7 cellular contexts compared by ENCODE assay signal in the genomic region with DNA sequence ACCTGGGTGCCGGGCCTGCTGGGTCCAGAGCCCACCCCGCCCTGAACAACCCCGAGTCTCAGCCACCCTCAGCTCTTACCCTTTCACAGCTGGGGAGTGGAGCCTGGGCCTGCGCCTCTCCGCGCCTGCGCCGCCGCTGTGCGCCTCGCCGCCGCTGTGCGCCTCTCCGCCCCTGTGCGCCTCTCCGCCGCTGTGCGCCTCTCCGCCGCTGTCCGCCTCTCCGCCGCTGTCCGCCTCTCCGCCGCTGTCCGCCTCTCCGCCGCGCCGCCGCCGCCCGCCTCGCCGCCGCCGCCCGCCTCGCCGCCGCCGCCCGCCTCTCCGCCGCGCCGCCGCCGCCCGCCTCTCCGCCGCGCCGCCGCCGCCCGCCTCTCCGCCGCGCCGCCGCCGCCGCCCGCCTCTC.
DNase-seq lines count a peak whose midpoint lies in the region; ATAC-seq, FAIRE-seq and TF ChIP-seq lines count a peak whose summit lies in the region.
"Not testable (repeated sequence)": the region's sequence is repeated elsewhere in the genome, so short reads cannot be mapped to it uniquely, and the experiment has no call there.

No MANE protein-coding gene starts in this region.

- 60 to 70% (median 68%) methylated on average over 39 to 52 of the region's 67 CpGs for WGBS in heart left ventricle, 4 donors
- 23% methylated on average over 15 of the region's 67 CpGs; no CpG with 5 or more reads in 1 of the 2 experiments for WGBS in mesodermal cell (ENCODE audit: insufficient coverage in 2 of 2), 2 experiments
- WGBS in pancreas, 2 donors: 51 to 70% methylated on average over 12 to 46 of the region's 67 CpGs

- not testable (repeated sequence) for H3K27ac Mint-ChIP-seq in astrocyte (ENCODE audit: unreplicated experiment); stimulated activated memory B cell treated with anti-CD40 and anti-IgM and Interleukin-4, amounts not matched to agents 10 μg/mL and 1 μg/mL and 100 μg/mL, for 72 hours

- not testable (repeated sequence) for TF ChIP-seq POLR2A in heart left ventricle (IDR thresholded peaks at IDR 0.05)

- peak; percentile 29 for DNase-seq in WERI-Rb-1
- DNase-seq in activated CD8-positive, alpha-beta memory T cell treated with anti-CD3 and anti-CD28 coated beads, Interleukin-2, amount 50 U/mL, for 48 hours: peak; percentile 46
- DNase-seq in astrocyte (ENCODE audit: low read depth): not testable (repeated sequence)
- peak in 3 of 5 donors; percentile 24 to 30 (median 28) for DNase-seq in heart left ventricle
- peak in 5 of 6 donors; percentile 11 to 58 (median 29) for DNase-seq in pancreas

- intact Hi-C loops in heart left ventricle (cut with DNase I); pancreas (cut with DNase I): not testable (repeated sequence)

- H3K27me3 Mint-ChIP-seq in astrocyte (ENCODE audit: low read depth, unreplicated experiment); stimulated activated memory B cell treated with anti-CD40 and anti-IgM and Interleukin-4, amounts not matched to agents 10 μg/mL and 1 μg/mL and 100 μg/mL, for 72 hours: not testable (repeated sequence)

- not testable (repeated sequence) for FAIRE-seq in astrocyte (lab: Jason Lieb, UNC); pancreas (lab: Jason Lieb, UNC)

- peak overlapping the region; percentile 69 for H3K4me3 Mint-ChIP-seq in astrocyte (ENCODE audit: unreplicated experiment)
- peak overlapping the region; percentile 72 for H3K4me3 Mint-ChIP-seq in stimulated activated memory B cell treated with anti-CD40 and anti-IgM and Interleukin-4, amounts not matched to agents 10 μg/mL and 1 μg/mL and 100 μg/mL, for 72 hours

- H3K9ac ChIP-seq in astrocyte (ENCODE audit: low read length): not testable (repeated sequence)

- not testable (repeated sequence) for H3K9me3 ChIP-seq in WERI-Rb-1 (ENCODE audit: severe bottlenecking); astrocyte (ENCODE audit: insufficient read depth, low read depth, low read length); heart left ventricle; mesodermal cell (ENCODE audit: control insufficient read depth, low read length); pancreas

- H3K9me3 Mint-ChIP-seq in astrocyte (ENCODE audit: unreplicated experiment); stimulated activated memory B cell treated with anti-CD40 and anti-IgM and Interleukin-4, amounts not matched to agents 10 μg/mL and 1 μg/mL and 100 μg/mL, for 72 hours: not testable (repeated sequence)

- H3K27ac ChIP-seq in WERI-Rb-1; astrocyte (ENCODE audit: low read depth, low read length); mesodermal cell (ENCODE audit: low read depth, low read length, severe bottlenecking); pancreas: not testable (repeated sequence)
- H3K27ac ChIP-seq in heart left ventricle: peak overlapping the region in 1 of 12 donors; percentile 54

- not testable (repeated sequence) for H3K27me3 ChIP-seq in WERI-Rb-1 (ENCODE audit: insufficient read depth, low read depth, severe bottlenecking); astrocyte (ENCODE audit: insufficient read depth, low read length); heart left ventricle; pancreas

- not testable (repeated sequence) for H3K4me2 ChIP-seq in astrocyte (ENCODE audit: low read length)

- ATAC-seq in heart left ventricle; stimulated activated memory B cell treated with anti-CD40 and anti-IgM and Interleukin-4, amounts not matched to agents 10 μg/mL and 1 μg/mL and 100 μg/mL, for 72 hours: not testable (repeated sequence)
- ATAC-seq in pancreas: peak in 1 of 4 donors; percentile 61

- H3K36me3 ChIP-seq in WERI-Rb-1; astrocyte (ENCODE audit: insufficient read depth, low read length); heart left ventricle; mesodermal cell (ENCODE audit: control insufficient read depth, insufficient read depth, low read length); pancreas: not testable (repeated sequence)

- H2AFZ ChIP-seq in astrocyte (ENCODE audit: low read depth, low read length): not testable (repeated sequence)

- not testable (repeated sequence) for H3K4me1 ChIP-seq in astrocyte (ENCODE audit: insufficient read depth, low read length); heart left ventricle; mesodermal cell (ENCODE audit: control insufficient read depth, insufficient read depth, low read length, poor library complexity, severe bottlenecking); pancreas

- not testable (repeated sequence) for H3K79me2 ChIP-seq in astrocyte (ENCODE audit: insufficient read depth, low read length)

- not testable (repeated sequence) for H3K4me1 Mint-ChIP-seq in astrocyte (ENCODE audit: low read depth, unreplicated experiment); stimulated activated memory B cell treated with anti-CD40 and anti-IgM and Interleukin-4, amounts not matched to agents 10 μg/mL and 1 μg/mL and 100 μg/mL, for 72 hours

- H3K4me3 ChIP-seq in WERI-Rb-1 (ENCODE audit: low read depth, low read length); astrocyte (ENCODE audit: insufficient read depth, low read depth, low read length); pancreas: not testable (repeated sequence)
- peak overlapping the region in 4 of 12 donors; percentile 21 to 41 (median 26) for H3K4me3 ChIP-seq in heart left ventricle
- H3K4me3 ChIP-seq in mesodermal cell (ENCODE audit: extremely low read depth, insufficient read depth, low read length, poor library complexity, severe bottlenecking): peak overlapping the region; percentile 16

- H4K20me1 ChIP-seq in astrocyte (ENCODE audit: insufficient read depth, low read length): not testable (repeated sequence)

- TF ChIP-seq CTCF in WERI-Rb-1 (IDR thresholded peaks at IDR 0.05; ENCODE audit: low read depth, low read length); astrocyte (IDR thresholded peaks at IDR 0.05; ENCODE audit: insufficient read depth, low read depth, low read length); heart left ventricle (IDR thresholded peaks at IDR 0.05); pancreas (IDR thresholded peaks at IDR 0.05): not testable (repeated sequence)

- not testable (repeated sequence) for H3K36me3 Mint-ChIP-seq in astrocyte (ENCODE audit: low read depth, unreplicated experiment); stimulated activated memory B cell treated with anti-CD40 and anti-IgM and Interleukin-4, amounts not matched to agents 10 μg/mL and 1 μg/mL and 100 μg/mL, for 72 hours
